ENCODE assay signal across 20 cellular contexts in genomic region chr2:168033966-168034365, GRCh38.
DNase-seq lines count a peak whose midpoint lies in the region; ATAC-seq, FAIRE-seq and TF ChIP-seq lines count a peak whose summit lies in the region.
"Had no signal": no experiment of that assay in that cellular context is flagged by ENCODE, and none has a peak within 500 bp of the region (broad histone marks: within the 10 kb centered on the region; RNA-seq: fewer than 3 reads in every experiment).

No MANE protein-coding gene starts in this region.

- no peaks in the 10 kb centered on the region for H3K4me1 Mint-ChIP-seq in nephron progenitor cell
- H3K4me1 Mint-ChIP-seq in CD8-positive, alpha-beta T cell (ENCODE audit: low read depth), result peaks cover 9% of the 10 kb centered on the region

- H3K27me3 ChIP-seq in HepG2 (ENCODE audit: control insufficient read depth in 1 of 2, insufficient read depth in 2 of 2, low read length in 2 of 2), result no peaks in the 10 kb centered on the region
- H3K27me3 ChIP-seq in right lobe of liver, result no peaks in the 10 kb centered on the region
- no peaks in the 10 kb centered on the region for H3K27me3 ChIP-seq in WERI-Rb-1 (ENCODE audit: insufficient read depth, low read depth, severe bottlenecking)
- H3K27me3 ChIP-seq in CD8-positive, alpha-beta T cell (ENCODE audit: insufficient read depth, low read length), result no peaks in the 10 kb centered on the region

- H3K27ac Mint-ChIP-seq in nephron progenitor cell, result peak overlapping the region; percentile 62
- H3K27ac Mint-ChIP-seq in CD8-positive, alpha-beta T cell, result no peak overlapping the region
- H3K27ac Mint-ChIP-seq: IgD-negative memory B cell; T-helper 2 cell treated with Interferon-gamma antibody and Interleukin-4, amounts not matched to agents 5 μg/mL and 100 μg/mL, for 36 hours had no signal

- TF ChIP-seq POLR2A in HepG2 (IDR thresholded peaks at IDR 0.05; ENCODE audit: insufficient read depth in 1 of 2, low read depth in 2 of 2, low read length in 2 of 2) (no peak), right lobe of liver (IDR thresholded peaks at IDR 0.05) (no peak)

- H3K27me3 Mint-ChIP-seq in nephron progenitor cell (ENCODE audit: low read depth, poor library complexity), result peaks cover 4% of the 10 kb centered on the region
- no peaks in the 10 kb centered on the region for H3K27me3 Mint-ChIP-seq in CD8-positive, alpha-beta T cell (ENCODE audit: low read depth)
- H3K27me3 Mint-ChIP-seq: IgD-negative memory B cell had no signal

- H3K36me3 Mint-ChIP-seq in nephron progenitor cell (ENCODE audit: low read depth), result peaks cover 24% of the 10 kb centered on the region
- peaks cover 53% of the 10 kb centered on the region for H3K36me3 Mint-ChIP-seq in CD8-positive, alpha-beta T cell

- H3K27ac ChIP-seq in HepG2 (ENCODE audit: extremely low read length, insufficient read depth, low read length), result no peak overlapping the region
- no peak overlapping the region for H3K27ac ChIP-seq in right lobe of liver
- H3K27ac ChIP-seq in WERI-Rb-1, result peak overlapping the region; percentile 72
- H3K27ac ChIP-seq in CD8-positive, alpha-beta T cell (ENCODE audit: low read depth, low read length), result no peak overlapping the region
- H3K27ac ChIP-seq in substantia nigra (ENCODE audit: low read depth, low read length, poor library complexity, severe bottlenecking), result no peak overlapping the region
- H3K27ac ChIP-seq: C4-2B had no signal

- CTCF ChIA-PET in HepG2 (lab: Yijun Ruan, JAX; ENCODE audit: low intra/inter-chr PET ratio, low total read pairs), result no interaction called here
- CTCF ChIA-PET in CD8-positive, alpha-beta T cell (lab: Charles Lee), result no interaction called here

- no peak overlapping the region for H3K9ac ChIP-seq in HepG2 (ENCODE audit: insufficient read depth, low read depth, low read length)

- ATAC-seq in HepG2 (no peak), right lobe of liver (no peak), HG03039 (IDR thresholded peaks at IDR 0.05; ENCODE audit: unreplicated experiment) (no peak)
- no peak for ATAC-seq in CD8-positive, alpha-beta T cell

- POLR2A ChIA-PET in HepG2 (lab: Yijun Ruan, JAX), result no interaction called here
- POLR2A ChIA-PET in CD8-positive, alpha-beta T cell (lab: Charles Lee), result no interaction called here

- H3K9me3 ChIP-seq in HepG2 (ENCODE audit: low read length) (no peaks in the 10 kb centered on the region), right lobe of liver (no peaks in the 10 kb centered on the region), WERI-Rb-1 (ENCODE audit: severe bottlenecking) (no peaks in the 10 kb centered on the region)
- H3K9me3 ChIP-seq in CD8-positive, alpha-beta T cell (ENCODE audit: low read length), result no peaks in the 10 kb centered on the region

- H3K4me3 ChIP-seq in HepG2 (replicated peaks in 1 of 3; ENCODE audit: insufficient read depth in 1 of 3, low read depth in 2 of 3, low read length in 3 of 3), result no peak overlapping the region
- H3K4me3 ChIP-seq in right lobe of liver, result no peak overlapping the region
- no peak overlapping the region for H3K4me3 ChIP-seq in WERI-Rb-1 (ENCODE audit: low read depth, low read length)
- no peak overlapping the region for H3K4me3 ChIP-seq in CD8-positive, alpha-beta T cell (ENCODE audit: low read depth, low read length)

- H3K36me3 ChIP-seq in HepG2 (replicated peaks in 1 of 2; ENCODE audit: control insufficient read depth in 1 of 2, insufficient read depth in 2 of 2, low read length in 2 of 2) (peaks cover 1 to 13% of the 10 kb centered on the region in 2 experiments; a peak in 2 of 5 replicates), right lobe of liver (no peaks in the 10 kb centered on the region), WERI-Rb-1 (no peaks in the 10 kb centered on the region; the same call in 1 of the 2 replicates)
- peaks cover 3% of the 10 kb centered on the region for H3K36me3 ChIP-seq in CD8-positive, alpha-beta T cell (ENCODE audit: insufficient read depth, low read length)

- WGBS in HepG2 (ENCODE audit: low lambda C conversion rate), result 89% methylated on average over 1 of the region's 1 CpG
- WGBS in right lobe of liver (ENCODE audit: insufficient coverage, low coverage, low lambda C conversion rate, missing lambda C conversion rate), result no CpG with 5 or more reads among the region's 1 CpG

- no peak for TF ChIP-seq RAD21 in HepG2 (CRISPR knock-in tag; IDR thresholded peaks at IDR 0.05)

- in situ Hi-C loops in HepG2 (cut with HindIII; ENCODE audit: extremely low pct_ligation_motif_present, low pct_unique_long_range_greater_than_20kb), result no loop called here

- no TSS peak for BruUV-seq in HepG2 (replicated peaks; lab: Mats Ljungman, UMichigan)

- H3K4me2 ChIP-seq in HepG2 (ENCODE audit: low read depth, low read length), result no peak overlapping the region

- no peak overlapping the region for H2AFZ ChIP-seq in HepG2 (ENCODE audit: low read length)

- peaks cover 4% of the 10 kb centered on the region; the same call in 1 of the 2 replicates for H3K4me1 ChIP-seq in HepG2 (ENCODE audit: insufficient read depth, low read length)
- no peaks in the 10 kb centered on the region for H3K4me1 ChIP-seq in right lobe of liver
- H3K4me1 ChIP-seq in CD8-positive, alpha-beta T cell (ENCODE audit: insufficient read depth, low read length), result no peaks in the 10 kb centered on the region

- TF ChIP-seq CTCF in HepG2 (CRISPR knock-in tag; IDR thresholded peaks at IDR 0.05), result no peak
- no peak for TF ChIP-seq CTCF in right lobe of liver (IDR thresholded peaks at IDR 0.05)
- TF ChIP-seq CTCF in WERI-Rb-1 (IDR thresholded peaks at IDR 0.05; ENCODE audit: low read depth, low read length), result no peak
- no peak for TF ChIP-seq CTCF in nephron progenitor cell (IDR thresholded peaks at IDR 0.05)
- no peak for TF ChIP-seq CTCF in CD8-positive, alpha-beta T cell (IDR thresholded peaks at IDR 0.05)

- no peaks in the 10 kb centered on the region for H4K20me1 ChIP-seq in HepG2 (ENCODE audit: insufficient read depth, low read length)

- TF ChIP-seq EP300 in HepG2 (IDR thresholded peaks at IDR 0.05; ENCODE audit: low read depth in 2 of 2, low read length in 2 of 2) (no peak), HepG2 (CRISPR knock-in tag; IDR thresholded peaks at IDR 0.05; ENCODE audit: borderline replicate concordance) (no peak)

- intact Hi-C loops in HepG2 (cut with micrococcal nuclease; ENCODE audit: unreplicated experiment), result no loop called here
- intact Hi-C loops in right lobe of liver (cut with DNase I), result no loop called here
- intact Hi-C loops in CD8-positive, alpha-beta T cell (cut with DNase I, micrococcal nuclease), result no loop called here

- H3K4me3 Mint-ChIP-seq in nephron progenitor cell, result no peak overlapping the region
- no peak overlapping the region for H3K4me3 Mint-ChIP-seq in CD8-positive, alpha-beta T cell
- H3K4me3 Mint-ChIP-seq: IgD-negative memory B cell; T-helper 2 cell treated with Interferon-gamma antibody and Interleukin-4, amounts not matched to agents 5 μg/mL and 100 μg/mL, for 36 hours had no signal

- no peaks in the 10 kb centered on the region for H3K79me2 ChIP-seq in HepG2 (ENCODE audit: insufficient read depth, low read length)

- DNase-seq in HepG2 (ENCODE audit: low spot score) (no peak), right lobe of liver (no peak), NCI-H2171 treated with DMSO at 0.1 percent for 48 hours (lab: John Stamatoyannopoulos, UW) (peak; percentile 77), WERI-Rb-1 (peak; percentile 80), nephron progenitor cell (no peak), substantia nigra (lab: John Stamatoyannopoulos, UW) (no peak)
- DNase-seq in CD8-positive, alpha-beta T cell, result no peak
- DNase-seq: DMS79, NCI-H1436, NCI-H2107, NCI-H526, SIG-M5 had no signal

- FAIRE-seq in HepG2 (lab: Jason Lieb, UNC), result no peak
- FAIRE-seq: A204.1, G401.6, GM12891, H54 had no signal

- no peaks in the 10 kb centered on the region for H3K9me3 Mint-ChIP-seq in nephron progenitor cell
- no peaks in the 10 kb centered on the region for H3K9me3 Mint-ChIP-seq in CD8-positive, alpha-beta T cell
- H3K9me3 Mint-ChIP-seq: IgD-negative memory B cell; T-helper 2 cell treated with Interferon-gamma antibody and Interleukin-4, amounts not matched to agents 5 μg/mL and 100 μg/mL, for 36 hours had no signal

TF ChIP-seq in HepG2, 621 proteins besides CTCF, POLR2A, EP300 and RAD21:
- no peak for TF ChIP-seq FOXA1 (IDR thresholded peaks at IDR 0.05)
- TF ChIP-seq FOXA1 (CRISPR knock-in tag; IDR thresholded peaks at IDR 0.05), result 0 out of 2 replicates have a peak, but pooled peaks have one; percentile 26
- no peak for TF ChIP-seq NCOA5 (CRISPR knock-in tag; IDR thresholded peaks at IDR 0.05)

Comparison
In these comparisons a context has a peak if more than half of its experiments do, and no peak if none do; other contexts are left out.
1. DNase-seq: peak in NCI-H2171 treated with DMSO at 0.1 percent for 48 hours (single experiment) and WERI-Rb-1 (single experiment); none in HepG2 (single experiment), right lobe of liver (0 of 3), nephron progenitor cell (single experiment), CD8-positive, alpha-beta T cell (0 of 7) and substantia nigra (0 of 49).